Comparison of ENCODE assay signal across 8 cellular contexts in genomic region chr20:23235173-23236027, GRCh38.
DNase-seq lines count a peak whose midpoint lies in the region; ATAC-seq and TF ChIP-seq lines count a peak whose summit lies in the region.

No MANE protein-coding gene starts in this region.

- CTCF ChIA-PET in activated naive CD4-positive, alpha-beta T cell treated with anti-CD3 and anti-CD28 coated beads for 36 hours (lab: Charles Lee): interaction anchor here (0.7 to 1.2 kb wide), 6 partner anchors 14 to 544 kb away, joined by 3 to 4 read pairs (median 3); no protein-coding TSS in a partner anchor

- H3K4me3 ChIP-seq in dorsolateral prefrontal cortex (no peak overlapping the region), upper lobe of right lung (no peak overlapping the region)

- intact Hi-C loops in activated naive CD4-positive, alpha-beta T cell treated with anti-CD3 and anti-CD28 coated beads for 36 hours (cut with micrococcal nuclease): loop anchor here (2.0 to 5.0 kb wide), 2 partner anchors 185 to 898 kb away; no protein-coding TSS in a partner anchor
- intact Hi-C loops in dorsolateral prefrontal cortex (cut with DNase I): loop anchor here in 1 of 2 donors (2.0 to 10.0 kb wide), 2 partner anchors 181 to 545 kb away; no protein-coding TSS in a partner anchor
- intact Hi-C loops in upper lobe of right lung (cut with DNase I): no loop called here

- peaks cover 37% of the 10 kb centered on the region for H3K9me3 Mint-ChIP-seq in activated naive CD4-positive, alpha-beta T cell treated with anti-CD3 and anti-CD28 coated beads for 36 hours

- H3K4me1 ChIP-seq in upper lobe of right lung: no peaks in the 10 kb centered on the region

- H3K9me3 ChIP-seq in upper lobe of right lung: no peaks in the 10 kb centered on the region

- peaks cover 8% of the 10 kb centered on the region for H3K27me3 Mint-ChIP-seq in activated naive CD4-positive, alpha-beta T cell treated with anti-CD3 and anti-CD28 coated beads for 36 hours (ENCODE audit: low read depth)

- TF ChIP-seq CTCF in dorsolateral prefrontal cortex (IDR thresholded peaks at IDR 0.05 in 54 of 56, conservative IDR thresholded peaks at IDR 0.05 in 2 of 56; ENCODE audit: low read depth in 1 of 56, partially characterized antibody in 56 of 56) (peak; percentile 40 to 80 (median 73)), upper lobe of right lung (IDR thresholded peaks at IDR 0.05) (peak; percentile 78)

- H3K4me3 Mint-ChIP-seq in activated naive CD4-positive, alpha-beta T cell treated with anti-CD3 and anti-CD28 coated beads for 36 hours: no peak overlapping the region

- no peak overlapping the region for H3K27ac Mint-ChIP-seq in activated naive CD4-positive, alpha-beta T cell treated with anti-CD3 and anti-CD28 coated beads for 36 hours

- H3K36me3 ChIP-seq in upper lobe of right lung: no peaks in the 10 kb centered on the region

- in situ Hi-C loops in SK-MEL-5 (cut with HindIII; ENCODE audit: low pct_unique_long_range_greater_than_20kb, low sequenced_read_pairs): no loop called here

- H3K36me3 Mint-ChIP-seq in activated naive CD4-positive, alpha-beta T cell treated with anti-CD3 and anti-CD28 coated beads for 36 hours (ENCODE audit: low read depth): no peaks in the 10 kb centered on the region

- H3K4me1 Mint-ChIP-seq in activated naive CD4-positive, alpha-beta T cell treated with anti-CD3 and anti-CD28 coated beads for 36 hours (ENCODE audit: low read depth): no peaks in the 10 kb centered on the region

- H3K27me3 ChIP-seq in dorsolateral prefrontal cortex (peaks cover 0 to 3% (median 0%) of the 10 kb centered on the region in 45 donors), upper lobe of right lung (no peaks in the 10 kb centered on the region)

- H3K27ac ChIP-seq in dorsolateral prefrontal cortex: peak overlapping the region in 3 of 59 donors; percentile 8 to 34 (median 24)
- H3K27ac ChIP-seq in upper lobe of right lung: no peak overlapping the region

- peak; percentile 98 for ATAC-seq in upper lobe of right lung
- no peak for ATAC-seq in GM18867 (IDR thresholded peaks at IDR 0.05; ENCODE audit: unreplicated experiment)

- DNase-seq in activated naive CD4-positive, alpha-beta T cell treated with anti-CD3 and anti-CD28 coated beads for 36 hours: peak; percentile 48
- no peak for DNase-seq in activated naive CD4-positive, alpha-beta T cell (lab: John Stamatoyannopoulos, UW)
- DNase-seq in HuH-7 (ENCODE audit: low spot score) (peak; percentile 68), SK-MEL-5 (ENCODE audit: low read depth, low spot score) (peak; percentile 71), dorsolateral prefrontal cortex (peak in 3 of 10 donors; percentile 43 to 52 (median 47)), lung microvascular endothelial cell (ENCODE audit: low read depth in 2 of 2) (peak; percentile 80 to 81), upper lobe of right lung (peak; percentile 78)

Comparison
In these comparisons a context has a peak if more than half of its experiments do, and no peak if none do; other contexts are left out.
1. DNase-seq: peak in activated naive CD4-positive, alpha-beta T cell treated with anti-CD3 and anti-CD28 coated beads for 36 hours (single experiment), HuH-7 (single experiment), SK-MEL-5 (single experiment), lung microvascular endothelial cell (2 of 2) and upper lobe of right lung (single experiment); none in activated naive CD4-positive, alpha-beta T cell (0 of 4).